In the genomic region with DNA sequence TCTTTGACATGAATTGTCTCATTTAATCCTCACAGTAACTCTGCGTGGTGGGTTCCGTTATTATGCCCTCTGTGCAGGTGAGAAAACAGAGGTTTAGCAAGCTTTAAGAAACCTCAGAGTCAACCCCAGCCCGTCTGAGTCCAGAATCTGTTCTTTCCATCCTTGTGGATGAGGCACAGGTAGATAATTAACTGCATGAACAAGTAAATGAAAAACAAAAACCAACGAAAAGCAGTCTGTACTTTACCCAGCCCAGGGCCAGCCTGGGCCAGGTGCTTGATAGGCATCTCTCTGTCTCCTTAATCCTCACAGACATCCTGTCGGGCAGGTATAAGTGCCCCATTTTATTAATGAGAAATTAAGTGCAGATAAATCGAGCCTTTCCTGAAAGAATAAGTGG, we compare ENCODE assay signal across 21 cellular contexts.
"Had no signal": no experiment of that assay in that cellular context is flagged by ENCODE, and none has a peak within 500 bp of the region (broad histone marks: within the 10 kb centered on the region; RNA-seq: fewer than 3 reads in every experiment).

No MANE protein-coding gene starts in this region.

- H2AFZ ChIP-seq: parathyroid adenoma had no signal

- ATAC-seq: activated naive CD4-positive, alpha-beta T cell treated with anti-CD3 and anti-CD28 coated beads, Interleukin-2, amount 50 U/mL, for 72 hours; effector memory CD8-positive, alpha-beta T cell; gastroesophageal sphincter; natural killer cell; sciatic nerve; upper lobe of right lung had no signal

- H3K9me3 ChIP-seq: ascending aorta, esophagus squamous epithelium, gastroesophageal sphincter, thyroid gland, upper lobe of right lung had no signal

- H3K36me3 ChIP-seq: ascending aorta, brain microvascular endothelial cell, esophagus squamous epithelium, gastroesophageal sphincter, thyroid gland, upper lobe of right lung had no signal

- H3K27ac ChIP-seq: ascending aorta, brain microvascular endothelial cell, gastroesophageal sphincter, parathyroid adenoma, thyroid gland, upper lobe of right lung had no signal

- H3K27me3 ChIP-seq: ascending aorta, brain microvascular endothelial cell, gastroesophageal sphincter, thyroid gland had no signal

- DNase-seq: activated CD4-positive, alpha-beta T cell treated with anti-CD3 and anti-CD28 coated beads for 1 hour; activated T-cell treated with anti-CD3 and anti-CD28 coated beads, Interleukin-2, amount 50 U/mL, for 1 hour; brain microvascular endothelial cell; central memory CD4-positive, alpha-beta T cell; effector memory CD8-positive, alpha-beta T cell; esophagus squamous epithelium; kidney glomerular epithelial cell; left ventricle myocardium superior; mammary epithelial cell; midbrain; natural killer cell; stimulated activated CD4-positive, alpha-beta T cell treated with anti-CD3 and anti-CD28 coated beads, Interleukin-4, amount 100 ng/mL, for 24 hours; stimulated activated naive CD4-positive, alpha-beta T cell treated with Interleukin-2 at 50 U/mL for 16 hours; T-helper 1 cell; thyroid gland; upper lobe of right lung had no signal

- H3K9ac ChIP-seq: parathyroid adenoma had no signal

- H3K4me3 ChIP-seq: ascending aorta, esophagus squamous epithelium, gastroesophageal sphincter, thyroid gland, upper lobe of right lung had no signal

- H3K4me1 ChIP-seq: ascending aorta, gastroesophageal sphincter, parathyroid adenoma, thyroid gland, upper lobe of right lung had no signal

- H3K79me2 ChIP-seq: parathyroid adenoma had no signal
